ENCODE assay signal across 12 cellular contexts in genomic region chr21:33261635-33262034, GRCh38. TPM values are rescaled to one million over a fixed set of nuclear protein-coding genes. Genes with fewer than 3 reads are reported as not detected.
DNase-seq lines count a peak whose midpoint lies in the region; ATAC-seq and TF ChIP-seq lines count a peak whose summit lies in the region.
"Had no signal": no experiment of that assay in that cellular context is flagged by ENCODE, and none has a peak within 500 bp of the region (broad histone marks: within the 10 kb centered on the region; RNA-seq: fewer than 3 reads in every experiment).

No MANE protein-coding gene starts in this region.

- ATAC-seq in left ventricle myocardium superior (no peak), heart right ventricle (no peak), RWPE2 (ENCODE audit: low read depth) (0 out of 3 replicates have a peak, but pooled peaks have one; percentile 22), HG03139 (IDR thresholded peaks at IDR 0.05; ENCODE audit: unreplicated experiment) (no peak)
- ATAC-seq in stimulated activated naive CD8-positive, alpha-beta T cell treated with anti-CD3 and anti-CD28 coated beads, Interleukin-15, Interleukin-2, amounts not matched to agents 100 U/mL and 50 U/mL, for 24 hours, result no peak
- ATAC-seq: esophagus mucosa had no signal

- peak overlapping the region in 1 of 10 donors; percentile 13 for H3K27ac ChIP-seq in heart right ventricle
- H3K27ac ChIP-seq in RWPE2 (ENCODE audit: poor library complexity, severe bottlenecking), result no peak overlapping the region
- no peak overlapping the region for H3K27ac ChIP-seq in transverse colon

- peaks cover 0 to 60% (median 8%) of the 10 kb centered on the region in 9 donors for H3K4me1 ChIP-seq in heart right ventricle
- H3K4me1 ChIP-seq in RWPE2 (ENCODE audit: insufficient read depth, poor library complexity, severe bottlenecking), result peaks cover 6% of the 10 kb centered on the region
- H3K4me1 ChIP-seq in transverse colon, result peaks cover 4 to 8% (median 6%) of the 10 kb centered on the region in 4 donors

- TF ChIP-seq CTCF in heart right ventricle (IDR thresholded peaks at IDR 0.05), result no peak
- TF ChIP-seq CTCF in RWPE2 (IDR thresholded peaks at IDR 0.05; ENCODE audit: poor library complexity, severe bottlenecking), result no peak
- TF ChIP-seq CTCF in fibroblast of mammary gland (conservative IDR thresholded peaks at IDR 0.05; ENCODE audit: control insufficient read depth, insufficient read depth, low read depth, low read length), result no peak
- no peak for TF ChIP-seq CTCF in transverse colon (IDR thresholded peaks at IDR 0.05)

- no peak for TF ChIP-seq EP300 in transverse colon (IDR thresholded peaks at IDR 0.05; ENCODE audit: low read depth)

- in situ Hi-C loops in transverse colon (cut with MboI; ENCODE audit: low pct_ligation_motif_present in 1 of 4, low pct_unique_long_range_greater_than_20kb in 1 of 4, low sequenced_read_pairs in 3 of 4), result no loop called here

- intact Hi-C loops in left ventricle myocardium superior (cut with micrococcal nuclease), result no loop called here
- intact Hi-C loops in heart right ventricle (cut with DNase I), result loop anchor here in 1 of 10 donors (5.0 to 10.0 kb wide), 2 partner anchors 54 to 63 kb away; partner anchors contain the start of gene IFNAR1
- intact Hi-C loops in transverse colon (cut with DNase I; ENCODE audit: low total_unique reads), result no loop called here

- H3K4me3 ChIP-seq in heart right ventricle, result no peak overlapping the region
- H3K4me3 ChIP-seq in RWPE2 (ENCODE audit: severe bottlenecking), result no peak overlapping the region
- H3K4me3 ChIP-seq in fibroblast of mammary gland (ENCODE audit: control insufficient read depth, low read depth, low read length), result no peak overlapping the region
- no peak overlapping the region for H3K4me3 ChIP-seq in transverse colon

- no peak for TF ChIP-seq POLR2A in transverse colon (IDR thresholded peaks at IDR 0.05)

- WGBS in heart right ventricle, 2 donors, result 84 to 88% methylated on average over 3 of the region's 3 CpGs
- WGBS in transverse colon (ENCODE audit: low coverage in 1 of 2), 2 donors, result 67 to 100% methylated on average over 3 of the region's 3 CpGs

- H3K36me3 ChIP-seq in heart right ventricle, result peaks cover 0 to 78% (median 20%) of the 10 kb centered on the region in 9 donors
- 0 out of 2 replicates have a peak, but pooled peaks cover 6% of the 10 kb centered on the region for H3K36me3 ChIP-seq in RWPE2 (ENCODE audit: low read depth)
- peaks cover 0 to 12% (median 0%) of the 10 kb centered on the region in 4 donors for H3K36me3 ChIP-seq in transverse colon

- H3K27me3 ChIP-seq in heart right ventricle (no peaks in the 10 kb centered on the region), RWPE2 (ENCODE audit: insufficient read depth, poor library complexity, severe bottlenecking) (no peaks in the 10 kb centered on the region), transverse colon (no peaks in the 10 kb centered on the region)

- DNase-seq in left ventricle myocardium superior, result peak; percentile 47
- DNase-seq in heart right ventricle, result no peak
- DNase-seq in RWPE2 (ENCODE audit: low spot score), result no peak
- peak; percentile 66 for DNase-seq in fibroblast of mammary gland (ENCODE audit: low read depth)
- peak; percentile 23 for DNase-seq in transverse colon
- no peak for DNase-seq in NCI-H69 (lab: John Stamatoyannopoulos, UW)
- DNase-seq in stimulated activated naive CD8-positive, alpha-beta T cell treated with anti-CD3 and anti-CD28 coated beads, Interleukin-15, Interleukin-2, amounts not matched to agents 100 U/mL and 50 U/mL, for 24 hours, result no peak
- DNase-seq: activated naive CD4-positive, alpha-beta T cell treated with anti-CD3 and anti-CD28 coated beads, Interleukin-2, amount 50 U/mL, for 16 hours; H7; NCI-H446 had no signal

- peaks cover 0 to 9% (median 5%) of the 10 kb centered on the region in 11 donors for H3K9me3 ChIP-seq in heart right ventricle
- no peaks in the 10 kb centered on the region for H3K9me3 ChIP-seq in RWPE2 (ENCODE audit: severe bottlenecking)
- H3K9me3 ChIP-seq in transverse colon, result no peaks in the 10 kb centered on the region

RNA-seq across cellular contexts. Expression of gene IL10RB, which starts 4.5 kb away (rescaled TPM):
- total RNA-seq in left ventricle myocardium superior (6.3 TPM), heart right ventricle (10 to 100 TPM in 1 of 10 donors, 1 to 10 TPM in 9; 4.1 to 16.8 (median 6.9) TPM), transverse colon (100 to 1,000 TPM in 1 of 4 donors, 10 to 100 TPM in 3; 15.7 to 104 (median 63.2) TPM)
- 10 to 100 TPM; 11.9 to 12.1 TPM for polyA plus RNA-seq in heart right ventricle

RNA-seq across cellular contexts. Expression of gene IFNAR2, which starts 31.9 kb away (rescaled TPM):
- total RNA-seq in left ventricle myocardium superior (9.2 TPM), heart right ventricle (10 to 100 TPM in 6 of 10 donors, 1 to 10 TPM in 4; 6.7 to 22.9 (median 10.4) TPM), transverse colon (10 to 100 TPM in 1 of 4 donors, 1 to 10 TPM in 2, under 1 TPM in 1; 0.20 to 16.5 (median 5.1) TPM)
- polyA plus RNA-seq in heart right ventricle, result 10 to 100 TPM; 10.3 to 14.3 TPM

Comparison
In these comparisons a context has a peak if more than half of its experiments do, and no peak if none do; other contexts are left out.
1. DNase-seq: peak in left ventricle myocardium superior (single experiment), fibroblast of mammary gland (single experiment) and transverse colon (single experiment); none in heart right ventricle (0 of 2), RWPE2 (single experiment), NCI-H69 (single experiment) and stimulated activated naive CD8-positive, alpha-beta T cell treated with anti-CD3 and anti-CD28 coated beads, Interleukin-15, Interleukin-2, amounts not matched to agents 100 U/mL and 50 U/mL, for 24 hours (single experiment).